23 cellular contexts compared by ENCODE assay signal in genomic region chr9:22173959-22174358, GRCh38.
DNase-seq lines count a peak whose midpoint lies in the region; ATAC-seq, FAIRE-seq and TF ChIP-seq lines count a peak whose summit lies in the region.
"Had no signal": no experiment of that assay in that cellular context is flagged by ENCODE, and none has a peak within 500 bp of the region (broad histone marks: within the 10 kb centered on the region; RNA-seq: fewer than 3 reads in every experiment).

No MANE protein-coding gene starts in this region.

- TF ChIP-seq POLR2A in HepG2 (IDR thresholded peaks at IDR 0.05; ENCODE audit: insufficient read depth in 1 of 2, low read depth in 2 of 2, low read length in 2 of 2) (no peak), right lobe of liver (IDR thresholded peaks at IDR 0.05) (no peak), IMR-90 (IDR thresholded peaks at IDR 0.05; ENCODE audit: low read depth, low read length) (no peak)

- FAIRE-seq in HepG2 (lab: Jason Lieb, UNC) (no peak), keratinocyte (lab: Jason Lieb, UNC) (peak; percentile 5)
- FAIRE-seq: D721Med, G401.6, GM12891, GM19239 had no signal

- H3K9ac ChIP-seq in HepG2 (ENCODE audit: insufficient read depth, low read depth, low read length): no peak overlapping the region
- no peak overlapping the region for H3K9ac ChIP-seq in IMR-90 (ENCODE audit: low read depth, low read length)
- no peak overlapping the region for H3K9ac ChIP-seq in keratinocyte (ENCODE audit: control insufficient read depth, extremely low read depth, insufficient read depth, low read length)
- H3K9ac ChIP-seq: BLaER1 had no signal

- in situ Hi-C loops in HepG2 (cut with HindIII; ENCODE audit: extremely low pct_ligation_motif_present, low pct_unique_long_range_greater_than_20kb) (no loop called here), IMR-90 (cut with MboI; ENCODE audit: low sequenced_read_pairs) (no loop called here)

- H3K4ac ChIP-seq in IMR-90 (ENCODE audit: low read depth, low read length): no peak overlapping the region

- H2BK15ac ChIP-seq in IMR-90 (ENCODE audit: low read depth, low read length): no peak overlapping the region

- BruUV-seq in HepG2 (replicated peaks; lab: Mats Ljungman, UMichigan): no TSS peak
- no TSS peak for BruUV-seq in IMR-90 (replicated peaks; lab: Mats Ljungman, UMichigan)

- H3K79me2 ChIP-seq in HepG2 (ENCODE audit: insufficient read depth, low read length) (no peaks in the 10 kb centered on the region), keratinocyte (ENCODE audit: control insufficient read depth, insufficient read depth, low read length) (no peaks in the 10 kb centered on the region)

- H2BK20ac ChIP-seq in IMR-90 (ENCODE audit: low read depth, low read length): no peak overlapping the region

- ATAC-seq in HepG2 (no peak), right lobe of liver (no peak), IMR-90 (ENCODE audit: low read depth) (no peak), HG02588 (IDR thresholded peaks at IDR 0.05; ENCODE audit: unreplicated experiment) (no peak)
- ATAC-seq: CD8-positive, alpha-beta T cell had no signal

- no peak for TF ChIP-seq RAD21 in HepG2 (CRISPR knock-in tag; IDR thresholded peaks at IDR 0.05)
- TF ChIP-seq RAD21 in IMR-90 (IDR thresholded peaks at IDR 0.05; ENCODE audit: low read length): no peak

- H3K27me3 ChIP-seq in HepG2 (ENCODE audit: control insufficient read depth in 1 of 2, insufficient read depth in 2 of 2, low read length in 2 of 2): no peaks in the 10 kb centered on the region
- H3K27me3 ChIP-seq in right lobe of liver: no peaks in the 10 kb centered on the region
- no peaks in the 10 kb centered on the region for H3K27me3 ChIP-seq in IMR-90 (ENCODE audit: control insufficient read depth, insufficient read depth, low read length)
- no peaks in the 10 kb centered on the region for H3K27me3 ChIP-seq in keratinocyte (ENCODE audit: control insufficient read depth, extremely low read depth, insufficient read depth, low read length)
- H3K27me3 ChIP-seq: BE2C, BLaER1 had no signal

- no peaks in the 10 kb centered on the region for H3K79me1 ChIP-seq in IMR-90 (ENCODE audit: low read depth in 1 of 2, low read length in 2 of 2)

- DNase-seq in HepG2 (ENCODE audit: low spot score) (no peak), right lobe of liver (no peak), IMR-90 (no peak), MV-4-11 (lab: John Stamatoyannopoulos, UW) (peak; percentile 23), keratinocyte (ENCODE audit: low read depth, low spot score) (no peak), HT-29 (ENCODE audit: low spot score) (no peak)
- DNase-seq in activated naive CD4-positive, alpha-beta T cell treated with anti-CD3 and anti-CD28 coated beads, Interleukin-2, amount 50 U/mL, for 16 hours: no peak
- DNase-seq: ACHN; BE2C; C1 segment of cervical spinal cord; Caco-2; Calu3; CD4-positive, alpha-beta T cell; CD8-positive, alpha-beta T cell; DMS79 treated with DMSO at 0.1 percent for 48 hours; GF-D8 had no signal

- H4K91ac ChIP-seq in IMR-90 (ENCODE audit: insufficient read depth, low read depth, low read length): no peak overlapping the region

- H2AK9ac ChIP-seq in IMR-90 (replicated peaks; ENCODE audit: low read depth, low read length, poor library complexity): no peak overlapping the region

- no peak overlapping the region for H3K27ac ChIP-seq in HepG2 (ENCODE audit: extremely low read length, insufficient read depth, low read length)
- H3K27ac ChIP-seq in right lobe of liver: no peak overlapping the region
- no peak overlapping the region for H3K27ac ChIP-seq in IMR-90 (ENCODE audit: insufficient read depth, low read length)
- no peak overlapping the region for H3K27ac ChIP-seq in keratinocyte (ENCODE audit: control insufficient read depth, insufficient read depth, low read length)
- H3K27ac ChIP-seq: 22Rv1, BLaER1 had no signal

- POLR2A ChIA-PET in HepG2 (lab: Yijun Ruan, JAX) (no interaction called here), IMR-90 (lab: Charles Lee; ENCODE audit: unreplicated experiment) (no interaction called here)

- TF ChIP-seq EP300 in HepG2 (IDR thresholded peaks at IDR 0.05; ENCODE audit: low read depth in 2 of 2, low read length in 2 of 2): no peak
- no peak for TF ChIP-seq EP300 in HepG2 (CRISPR knock-in tag; IDR thresholded peaks at IDR 0.05; ENCODE audit: borderline replicate concordance)

- no peak overlapping the region for H3K23ac ChIP-seq in IMR-90 (ENCODE audit: low read depth, low read length)

- intact Hi-C loops in HepG2 (cut with micrococcal nuclease; ENCODE audit: unreplicated experiment) (no loop called here), right lobe of liver (cut with DNase I) (no loop called here), IMR-90 (cut with micrococcal nuclease) (loop anchor here (5.0 kb wide), 1 partner anchor 33 kb away; no protein-coding TSS in a partner anchor)

- H3K9me3 ChIP-seq in HepG2 (ENCODE audit: low read length) (no peaks in the 10 kb centered on the region), right lobe of liver (no peaks in the 10 kb centered on the region), IMR-90 (ENCODE audit: control insufficient read depth, insufficient read depth, low read length) (no peaks in the 10 kb centered on the region), keratinocyte (ENCODE audit: control insufficient read depth, low read depth, low read length) (no peaks in the 10 kb centered on the region)
- H3K9me3 ChIP-seq: BE2C, BLaER1, Caco-2 had no signal

- 0 out of 2 replicates have a peak, but pooled peaks cover 3% of the 10 kb centered on the region for H3K9me1 ChIP-seq in IMR-90 (ENCODE audit: insufficient read depth, low read length)
- no peaks in the 10 kb centered on the region for H3K9me1 ChIP-seq in keratinocyte (ENCODE audit: control insufficient read depth, extremely low read depth, insufficient read depth, low read length)

- no peak overlapping the region for H4K5ac ChIP-seq in IMR-90 (ENCODE audit: low read depth, low read length)

- no peak overlapping the region for H3K14ac ChIP-seq in IMR-90 (replicated peaks; ENCODE audit: low read depth, low read length)

- H3K36me3 ChIP-seq in HepG2 (replicated peaks in 1 of 2; ENCODE audit: control insufficient read depth in 1 of 2, insufficient read depth in 2 of 2, low read length in 2 of 2): no peaks in the 10 kb centered on the region
- H3K36me3 ChIP-seq in right lobe of liver: no peaks in the 10 kb centered on the region
- H3K36me3 ChIP-seq in IMR-90 (ENCODE audit: control insufficient read depth, insufficient read depth, low read length): no peaks in the 10 kb centered on the region
- H3K36me3 ChIP-seq in keratinocyte (ENCODE audit: control insufficient read depth in 2 of 2, extremely low read depth in 1 of 2, insufficient read depth in 2 of 2, low read length in 2 of 2): no peaks in the 10 kb centered on the region
- H3K36me3 ChIP-seq: BE2C, BLaER1 had no signal

- dilution Hi-C loops in IMR-90 (cut with HindIII; ENCODE audit: low sequenced_read_pairs, unreplicated experiment): no loop called here
- dilution Hi-C loops in keratinocyte (cut with MboI; ENCODE audit: extremely low pct_ligation_motif_present, low sequenced_read_pairs): no loop called here

- H4K20me1 ChIP-seq in HepG2 (ENCODE audit: insufficient read depth, low read length) (no peaks in the 10 kb centered on the region), IMR-90 (ENCODE audit: insufficient read depth, low read length) (no peaks in the 10 kb centered on the region), keratinocyte (ENCODE audit: control insufficient read depth, extremely low read depth, insufficient read depth, low read length) (no peaks in the 10 kb centered on the region)
- H4K20me1 ChIP-seq: BLaER1 had no signal

- H3K4me1 ChIP-seq in HepG2 (ENCODE audit: insufficient read depth, low read length): no peaks in the 10 kb centered on the region
- H3K4me1 ChIP-seq in right lobe of liver: peaks cover 0 to 4% (median 0%) of the 10 kb centered on the region in 4 donors
- H3K4me1 ChIP-seq in IMR-90 (ENCODE audit: control insufficient read depth, insufficient read depth, low read length): peaks cover 8% of the 10 kb centered on the region
- peaks cover 6% of the 10 kb centered on the region for H3K4me1 ChIP-seq in keratinocyte (ENCODE audit: control insufficient read depth, extremely low read depth, insufficient read depth, low read length)
- H3K4me1 ChIP-seq: BE2C, Caco-2 had no signal

- H4K8ac ChIP-seq in IMR-90 (ENCODE audit: low read depth in 2 of 2, low read length in 2 of 2): no peak overlapping the region

- H2BK5ac ChIP-seq in IMR-90 (ENCODE audit: low read depth, low read length, poor library complexity, severe bottlenecking): no peak overlapping the region

- H3K4me2 ChIP-seq in HepG2 (ENCODE audit: low read depth, low read length) (no peak overlapping the region), IMR-90 (ENCODE audit: low read depth, low read length) (no peak overlapping the region), keratinocyte (ENCODE audit: control insufficient read depth, extremely low read depth, insufficient read depth, low read depth, low read length) (no peak overlapping the region)
- H3K4me2 ChIP-seq: BLaER1 had no signal

- WGBS in HepG2 (ENCODE audit: low lambda C conversion rate): 5% methylated on average over 1 of the region's 1 CpG
- 82% methylated on average over 1 of the region's 1 CpG for WGBS in right lobe of liver (ENCODE audit: insufficient coverage, low coverage, low lambda C conversion rate, missing lambda C conversion rate)
- WGBS in IMR-90 (ENCODE audit: extremely low coverage in 2 of 2, insufficient read length in 1 of 2), 2 experiments: no CpG with 5 or more reads among the region's 1 CpG

- TF ChIP-seq CTCF in HepG2 (CRISPR knock-in tag; IDR thresholded peaks at IDR 0.05) (no peak), right lobe of liver (IDR thresholded peaks at IDR 0.05) (no peak), IMR-90 (conservative IDR thresholded peaks at IDR 0.05; ENCODE audit: low read depth, low read length) (no peak), keratinocyte (optimal IDR thresholded peaks at IDR 0.05 in 1 of 3, IDR thresholded peaks at IDR 0.05 in 1 of 3, conservative IDR thresholded peaks at IDR 0.05 in 1 of 3; ENCODE audit: extremely low read depth in 1 of 3, insufficient read depth in 2 of 3, low read length in 3 of 3) (no peak)

- H3K56ac ChIP-seq in IMR-90 (ENCODE audit: extremely low read depth, insufficient read depth, low read length): no peak overlapping the region

- H2AFZ ChIP-seq in HepG2 (ENCODE audit: low read length) (no peak overlapping the region), IMR-90 (replicated peaks; ENCODE audit: low read length, poor library complexity) (no peak overlapping the region), keratinocyte (ENCODE audit: control insufficient read depth, low read length) (no peak overlapping the region)

- no peak overlapping the region for H3K18ac ChIP-seq in IMR-90 (ENCODE audit: low read depth, low read length)

- no peak overlapping the region for H2BK120ac ChIP-seq in IMR-90 (ENCODE audit: low read depth, low read length)

- no peak overlapping the region for H2AK5ac ChIP-seq in IMR-90 (ENCODE audit: low read depth, low read length)

- CTCF ChIA-PET in HepG2 (lab: Yijun Ruan, JAX; ENCODE audit: low intra/inter-chr PET ratio, low total read pairs) (no interaction called here), IMR-90 (lab: Yijun Ruan, JAX) (no interaction called here)

- no peak overlapping the region for H3K4me3 ChIP-seq in HepG2 (replicated peaks in 1 of 3; ENCODE audit: insufficient read depth in 1 of 3, low read depth in 2 of 3, low read length in 3 of 3)
- no peak overlapping the region for H3K4me3 ChIP-seq in right lobe of liver
- H3K4me3 ChIP-seq in IMR-90 (ENCODE audit: insufficient read depth, low read depth, low read length): no peak overlapping the region
- no peak overlapping the region for H3K4me3 ChIP-seq in keratinocyte (ENCODE audit: control insufficient read depth in 2 of 3, extremely low read depth in 1 of 3, insufficient read depth in 2 of 3, low read depth in 1 of 3, low read length in 3 of 3)
- H3K4me3 ChIP-seq: BLaER1 had no signal
